Comparison of ENCODE assay signal across 32 cellular contexts in the genomic region with DNA sequence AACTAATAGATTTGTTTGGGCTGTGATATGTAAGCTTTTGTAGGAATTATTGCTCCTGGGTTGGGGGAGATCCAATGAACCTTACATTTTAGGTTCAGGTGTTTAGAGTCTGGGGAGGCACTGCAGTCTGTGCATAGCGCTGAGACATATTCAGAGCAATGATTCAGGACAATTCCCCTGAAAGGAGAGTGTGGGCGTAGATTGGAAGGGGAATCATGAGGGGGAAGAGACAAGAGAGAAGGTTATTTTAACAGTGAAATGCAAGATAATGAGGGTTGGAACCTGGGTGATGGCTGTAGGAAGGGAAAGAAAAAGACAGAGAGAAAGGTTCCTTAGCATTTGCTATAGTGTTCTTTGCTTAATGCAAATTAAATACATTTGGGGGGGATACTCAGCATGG.
"Had no signal": no experiment of that assay in that cellular context is flagged by ENCODE, and none has a peak within 500 bp of the region (broad histone marks: within the 10 kb centered on the region; RNA-seq: fewer than 3 reads in every experiment).

No MANE protein-coding gene starts in this region.

- H3K36me3 ChIP-seq: Peyer's patch, WERI-Rb-1 had no signal

- DNase-seq: activated CD4-positive, alpha-beta T cell treated with anti-CD3 and anti-CD28 coated beads, Interleukin-2, amount 10 ng/mL, durations not matched to agents 24 days and 14 days; activated CD4-positive, alpha-beta T cell treated with anti-CD3 and anti-CD28 coated beads, Interleukin-2, amount 50 U/mL, for 4 hours; activated CD8-positive, alpha-beta T cell treated with anti-CD3 and anti-CD28 coated beads for 36 hours; activated gamma-delta T cell; activated naive CD4-positive, alpha-beta T cell treated with Interleukin-2 at 50 U/mL for 16 hours; activated naive CD8-positive, alpha-beta T cell treated with anti-CD3 and anti-CD28 coated beads, Interleukin-2, amount 10 ng/mL, durations not matched to agents 7 days and 5 days; activated T-cell treated with anti-CD3 and anti-CD28 coated beads, Interleukin-2, amount 50 U/mL, for 1 hour; central memory CD4-positive, alpha-beta T cell; MM.1S; MV-4-11; NCI-H1092; NCI-H1436 treated with DMSO at 0.1 percent for 48 hours; NCI-H1694 treated with DMSO at 0.1 percent for 48 hours; NCI-H2029; NCI-H510A; NCI-H526; NCI-H748 treated with DMSO at 0.1 percent for 48 hours; NK-92 treated with Interleukin-12 subunit alpha and Interleukin-12 subunit beta, amount 100 ng/mL, for 24 hours; PC-3; Peyer's patch; RPMI8226; SIG-M5; T-cell; T-helper 17 cell; T-helper 9 cell; WERI-Rb-1 had no signal

- H3K4me1 ChIP-seq: Peyer's patch had no signal

- H3K27me3 Mint-ChIP-seq: activated CD4-positive, alpha-beta T cell treated with anti-CD3 and anti-CD28 coated beads, Interleukin-2, amount 10 ng/mL, durations not matched to agents 24 days and 14 days; activated CD8-positive, alpha-beta T cell treated with anti-CD3 and anti-CD28 coated beads for 36 hours; activated naive CD4-positive, alpha-beta T cell treated with anti-CD3 and anti-CD28 coated beads, Interleukin-2, amount 50 U/mL, for 24 hours; activated naive CD8-positive, alpha-beta T cell treated with anti-CD3 and anti-CD28 coated beads, Interleukin-2, amount 10 ng/mL, durations not matched to agents 7 days and 5 days; brain; T-cell; T-helper 17 cell had no signal

- H3K4me3 ChIP-seq: Peyer's patch had no signal

- H3K36me3 Mint-ChIP-seq: activated naive CD4-positive, alpha-beta T cell treated with anti-CD3 and anti-CD28 coated beads, Interleukin-2, amount 50 U/mL, for 24 hours; activated naive CD8-positive, alpha-beta T cell treated with anti-CD3 and anti-CD28 coated beads, Interleukin-2, amount 10 ng/mL, durations not matched to agents 7 days and 5 days; brain; T-cell had no signal

- H3K9me3 Mint-ChIP-seq: activated CD4-positive, alpha-beta T cell treated with anti-CD3 and anti-CD28 coated beads, Interleukin-2, amount 10 ng/mL, durations not matched to agents 24 days and 14 days; activated naive CD4-positive, alpha-beta T cell treated with anti-CD3 and anti-CD28 coated beads, Interleukin-2, amount 50 U/mL, for 24 hours; activated naive CD8-positive, alpha-beta T cell treated with anti-CD3 and anti-CD28 coated beads, Interleukin-2, amount 10 ng/mL, durations not matched to agents 7 days and 5 days; activated T-helper 2 cell treated with anti-CD3 and anti-CD28 coated beads, Interferon-gamma antibody, Interleukin-2, Interleukin-4, amounts not matched to agents 10 μg/mL and 5 μg/mL and 100 μg/mL, durations not matched to agents 14 hours and 24 hours and 36 hours; brain had no signal

- H3K27ac ChIP-seq: KMS-11, Peyer's patch, WERI-Rb-1 had no signal

- H3K9ac ChIP-seq: KMS-11 had no signal

- FAIRE-seq: bronchial epithelial cell had no signal

- H3K4me1 Mint-ChIP-seq: activated CD4-positive, alpha-beta T cell treated with anti-CD3 and anti-CD28 coated beads, Interleukin-2, amount 10 ng/mL, durations not matched to agents 24 days and 14 days; activated naive CD4-positive, alpha-beta T cell treated with anti-CD3 and anti-CD28 coated beads, Interleukin-2, amount 50 U/mL, for 24 hours; activated naive CD8-positive, alpha-beta T cell treated with anti-CD3 and anti-CD28 coated beads, Interleukin-2, amount 10 ng/mL, durations not matched to agents 7 days and 5 days; T-cell; T-helper 17 cell had no signal

- H3K27ac Mint-ChIP-seq: activated CD4-positive, alpha-beta T cell treated with anti-CD3 and anti-CD28 coated beads, Interleukin-2, amount 10 ng/mL, durations not matched to agents 24 days and 14 days; activated CD8-positive, alpha-beta T cell treated with anti-CD3 and anti-CD28 coated beads for 36 hours; activated naive CD4-positive, alpha-beta T cell treated with anti-CD3 and anti-CD28 coated beads, Interleukin-2, amount 50 U/mL, for 24 hours; activated naive CD8-positive, alpha-beta T cell treated with anti-CD3 and anti-CD28 coated beads, Interleukin-2, amount 10 ng/mL, durations not matched to agents 7 days and 5 days; activated T-helper 2 cell treated with anti-CD3 and anti-CD28 coated beads, Interferon-gamma antibody, Interleukin-2, Interleukin-4, amounts not matched to agents 10 μg/mL and 5 μg/mL and 100 μg/mL, durations not matched to agents 14 hours and 24 hours and 36 hours; brain; T-cell; T-helper 17 cell had no signal

- ATAC-seq: activated CD8-positive, alpha-beta T cell treated with anti-CD3 and anti-CD28 coated beads for 36 hours; PC-3; SK-N-SH treated with all-trans-retinoic acid at 6 μM for 48 hours; T-cell; T-helper 17 cell had no signal

- H3K4me3 Mint-ChIP-seq: activated CD4-positive, alpha-beta T cell treated with anti-CD3 and anti-CD28 coated beads, Interleukin-2, amount 10 ng/mL, durations not matched to agents 24 days and 14 days; activated CD8-positive, alpha-beta T cell treated with anti-CD3 and anti-CD28 coated beads for 36 hours; activated naive CD4-positive, alpha-beta T cell treated with anti-CD3 and anti-CD28 coated beads, Interleukin-2, amount 50 U/mL, for 24 hours; activated naive CD8-positive, alpha-beta T cell treated with anti-CD3 and anti-CD28 coated beads, Interleukin-2, amount 10 ng/mL, durations not matched to agents 7 days and 5 days; brain; T-cell; T-helper 17 cell had no signal

- H3K9me3 ChIP-seq: Peyer's patch had no signal
